1 cellular context compared by ENCODE assay signal in genomic region chr1:35192853-35193664, GRCh38.
TF ChIP-seq lines count a peak whose summit lies in the region.

SFPQ (minus strand) TSS chr1:35193145; CDS start chr1:35193049, 96 bp downstream.

TF ChIP-seq in HepG2, 621 proteins besides CTCF, POLR2A, EP300 and RAD21 (continued from another document and continues in another):
- TF ChIP-seq HNF1A (IDR thresholded peaks at IDR 0.05; ENCODE audit: low read depth) (0 out of 2 replicates have a peak, but pooled peaks have one; percentile 15), HNF1A (CRISPR knock-in tag; IDR thresholded peaks at IDR 0.05; ENCODE audit: borderline replicate concordance) (no peak), ZNF724P (CRISPR knock-in tag; IDR thresholded peaks at IDR 0.05; ENCODE audit: borderline replicate concordance) (no peak; the same call in 1 of the 2 replicates), KDM4B (CRISPR knock-in tag; IDR thresholded peaks at IDR 0.05) (peak; percentile 78; the same call in 1 of the 2 replicates), KAT8 (CRISPR knock-in tag; IDR thresholded peaks at IDR 0.05) (peak; percentile 91), GABPB1 (CRISPR knock-in tag; IDR thresholded peaks at IDR 0.05) (peak; percentile 87), HNRNPLL (IDR thresholded peaks at IDR 0.05; ENCODE audit: low read depth, low read length, poor library complexity, severe bottlenecking) (no peak), SOX6 (IDR thresholded peaks at IDR 0.05) (no peak), SOX6 (CRISPR knock-in tag; IDR thresholded peaks at IDR 0.05) (0 out of 2 replicates have a peak, but pooled peaks have one; percentile 25), ETS1 (CRISPR knock-in tag; IDR thresholded peaks at IDR 0.05) (no peak), ZNF451 (CRISPR knock-in tag; IDR thresholded peaks at IDR 0.05) (no peak), NCOA1 (CRISPR knock-in tag; IDR thresholded peaks at IDR 0.05) (no peak), ISL2 (CRISPR knock-in tag; IDR thresholded peaks at IDR 0.05) (peak; percentile 39), ZNF225 (CRISPR knock-in tag; IDR thresholded peaks at IDR 0.05) (0 out of 2 replicates have a peak, but pooled peaks have one; percentile 35), ZNF274 (CRISPR knock-in tag; IDR thresholded peaks at IDR 0.05) (peak; percentile 59; the same call in 1 of the 2 replicates), CAMTA2 (CRISPR knock-in tag; IDR thresholded peaks at IDR 0.05; ENCODE audit: borderline replicate concordance) (no peak), MYNN (CRISPR knock-in tag; IDR thresholded peaks at IDR 0.05; ENCODE audit: low read depth) (0 out of 2 replicates have a peak, but pooled peaks have one; percentile 68), IRF9 (CRISPR knock-in tag; IDR thresholded peaks at IDR 0.05; ENCODE audit: borderline replicate concordance) (no peak; the same call in 1 of the 2 replicates), ESRRA (CRISPR knock-in tag; IDR thresholded peaks at IDR 0.05; ENCODE audit: low read depth) (peak; percentile 60; the same call in 1 of the 2 replicates), RXRA (CRISPR knock-in tag; IDR thresholded peaks at IDR 0.05) (peak; percentile 62; the same call in 1 of the 2 replicates), ZNF772 (CRISPR knock-in tag; IDR thresholded peaks at IDR 0.05) (peak; percentile 61; the same call in 1 of the 2 replicates), PBX3 (CRISPR knock-in tag; IDR thresholded peaks at IDR 0.05; ENCODE audit: borderline replicate concordance) (peak; percentile 82; the same call in 1 of the 2 replicates), CBX5 (CRISPR knock-in tag; IDR thresholded peaks at IDR 0.05; ENCODE audit: borderline replicate concordance) (peak; percentile 76; the same call in 1 of the 2 replicates), ZNF781 (CRISPR knock-in tag; IDR thresholded peaks at IDR 0.05; ENCODE audit: borderline replicate concordance, not compliant biosample characterization) (peak; percentile 40), FOXK2 (IDR thresholded peaks at IDR 0.05) (peak; percentile 31; the same call in 1 of the 2 replicates), HDAC1 (CRISPR knock-in tag; IDR thresholded peaks at IDR 0.05) (peak; percentile 73), SALL1 (CRISPR knock-in tag; IDR thresholded peaks at IDR 0.05) (peak; percentile 87), MAX (IDR thresholded peaks at IDR 0.05) (peak; percentile 91), ZNF33B (CRISPR knock-in tag; IDR thresholded peaks at IDR 0.05) (peak; percentile 75; the same call in 1 of the 2 replicates)
- TF ChIP-seq, protein P1, sequence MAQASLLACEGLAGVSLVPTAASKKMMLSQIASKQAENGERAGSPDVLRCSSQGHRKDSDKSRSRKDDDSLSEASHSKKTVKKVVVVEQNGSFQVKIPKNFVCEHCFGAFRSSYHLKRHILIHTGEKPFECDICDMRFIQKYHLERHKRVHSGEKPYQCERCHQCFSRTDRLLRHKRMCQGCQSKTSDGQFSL (CRISPR knock-in tag; IDR thresholded peaks at IDR 0.05) = 0 out of 2 replicates have a peak, but pooled peaks have one; percentile 46
- TF ChIP-seq, protein P2, sequence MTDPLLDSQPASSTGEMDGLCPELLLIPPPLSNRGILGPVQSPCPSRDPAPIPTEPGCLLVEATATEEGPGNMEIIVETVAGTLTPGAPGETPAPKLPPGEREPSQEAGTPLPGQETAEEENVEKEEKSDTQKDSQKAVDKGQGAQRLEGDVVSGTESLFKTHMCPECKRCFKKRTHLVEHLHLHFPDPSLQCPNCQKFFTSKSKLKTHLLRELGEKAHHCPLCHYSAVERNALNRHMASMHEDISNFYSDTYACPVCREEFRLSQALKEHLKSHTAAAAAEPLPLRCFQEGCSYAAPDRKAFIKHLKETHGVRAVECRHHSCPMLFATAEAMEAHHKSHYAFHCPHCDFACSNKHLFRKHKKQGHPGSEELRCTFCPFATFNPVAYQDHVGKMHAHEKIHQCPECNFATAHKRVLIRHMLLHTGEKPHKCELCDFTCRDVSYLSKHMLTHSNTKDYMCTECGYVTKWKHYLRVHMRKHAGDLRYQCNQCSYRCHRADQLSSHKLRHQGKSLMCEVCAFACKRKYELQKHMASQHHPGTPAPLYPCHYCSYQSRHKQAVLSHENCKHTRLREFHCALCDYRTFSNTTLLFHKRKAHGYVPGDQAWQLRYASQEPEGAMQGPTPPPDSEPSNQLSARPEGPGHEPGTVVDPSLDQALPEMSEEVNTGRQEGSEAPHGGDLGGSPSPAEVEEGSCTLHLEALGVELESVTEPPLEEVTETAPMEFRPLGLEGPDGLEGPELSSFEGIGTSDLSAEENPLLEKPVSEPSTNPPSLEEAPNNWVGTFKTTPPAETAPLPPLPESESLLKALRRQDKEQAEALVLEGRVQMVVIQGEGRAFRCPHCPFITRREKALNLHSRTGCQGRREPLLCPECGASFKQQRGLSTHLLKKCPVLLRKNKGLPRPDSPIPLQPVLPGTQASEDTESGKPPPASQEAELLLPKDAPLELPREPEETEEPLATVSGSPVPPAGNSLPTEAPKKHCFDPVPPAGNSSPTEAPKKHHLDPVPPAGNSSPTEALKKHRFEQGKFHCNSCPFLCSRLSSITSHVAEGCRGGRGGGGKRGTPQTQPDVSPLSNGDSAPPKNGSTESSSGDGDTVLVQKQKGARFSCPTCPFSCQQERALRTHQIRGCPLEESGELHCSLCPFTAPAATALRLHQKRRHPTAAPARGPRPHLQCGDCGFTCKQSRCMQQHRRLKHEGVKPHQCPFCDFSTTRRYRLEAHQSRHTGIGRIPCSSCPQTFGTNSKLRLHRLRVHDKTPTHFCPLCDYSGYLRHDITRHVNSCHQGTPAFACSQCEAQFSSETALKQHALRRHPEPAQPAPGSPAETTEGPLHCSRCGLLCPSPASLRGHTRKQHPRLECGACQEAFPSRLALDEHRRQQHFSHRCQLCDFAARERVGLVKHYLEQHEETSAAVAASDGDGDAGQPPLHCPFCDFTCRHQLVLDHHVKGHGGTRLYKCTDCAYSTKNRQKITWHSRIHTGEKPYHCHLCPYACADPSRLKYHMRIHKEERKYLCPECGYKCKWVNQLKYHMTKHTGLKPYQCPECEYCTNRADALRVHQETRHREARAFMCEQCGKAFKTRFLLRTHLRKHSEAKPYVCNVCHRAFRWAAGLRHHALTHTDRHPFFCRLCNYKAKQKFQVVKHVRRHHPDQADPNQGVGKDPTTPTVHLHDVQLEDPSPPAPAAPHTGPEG (CRISPR knock-in tag; IDR thresholded peaks at IDR 0.05) = peak; percentile 51; the same call in 1 of the 2 replicates
- TF ChIP-seq, protein P3, sequence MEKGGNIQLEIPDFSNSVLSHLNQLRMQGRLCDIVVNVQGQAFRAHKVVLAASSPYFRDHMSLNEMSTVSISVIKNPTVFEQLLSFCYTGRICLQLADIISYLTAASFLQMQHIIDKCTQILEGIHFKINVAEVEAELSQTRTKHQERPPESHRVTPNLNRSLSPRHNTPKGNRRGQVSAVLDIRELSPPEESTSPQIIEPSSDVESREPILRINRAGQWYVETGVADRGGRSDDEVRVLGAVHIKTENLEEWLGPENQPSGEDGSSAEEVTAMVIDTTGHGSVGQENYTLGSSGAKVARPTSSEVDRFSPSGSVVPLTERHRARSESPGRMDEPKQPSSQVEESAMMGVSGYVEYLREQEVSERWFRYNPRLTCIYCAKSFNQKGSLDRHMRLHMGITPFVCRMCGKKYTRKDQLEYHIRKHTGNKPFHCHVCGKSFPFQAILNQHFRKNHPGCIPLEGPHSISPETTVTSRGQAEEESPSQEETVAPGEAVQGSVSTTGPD (CRISPR knock-in tag; IDR thresholded peaks at IDR 0.05) = no peak
- TF ChIP-seq, protein P4, sequence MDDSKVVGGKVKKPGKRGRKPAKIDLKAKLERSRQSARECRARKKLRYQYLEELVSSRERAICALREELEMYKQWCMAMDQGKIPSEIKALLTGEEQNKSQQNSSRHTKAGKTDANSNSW (CRISPR knock-in tag; IDR thresholded peaks at IDR 0.05; ENCODE audit: borderline replicate concordance) = no peak
- TF ChIP-seq, protein P5, sequence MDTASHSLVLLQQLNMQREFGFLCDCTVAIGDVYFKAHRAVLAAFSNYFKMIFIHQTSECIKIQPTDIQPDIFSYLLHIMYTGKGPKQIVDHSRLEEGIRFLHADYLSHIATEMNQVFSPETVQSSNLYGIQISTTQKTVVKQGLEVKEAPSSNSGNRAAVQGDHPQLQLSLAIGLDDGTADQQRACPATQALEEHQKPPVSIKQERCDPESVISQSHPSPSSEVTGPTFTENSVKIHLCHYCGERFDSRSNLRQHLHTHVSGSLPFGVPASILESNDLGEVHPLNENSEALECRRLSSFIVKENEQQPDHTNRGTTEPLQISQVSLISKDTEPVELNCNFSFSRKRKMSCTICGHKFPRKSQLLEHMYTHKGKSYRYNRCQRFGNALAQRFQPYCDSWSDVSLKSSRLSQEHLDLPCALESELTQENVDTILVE (CRISPR knock-in tag; IDR thresholded peaks at IDR 0.05) = 0 out of 2 replicates have a peak, but pooled peaks have one; percentile 36
- TF ChIP-seq, protein P6, sequence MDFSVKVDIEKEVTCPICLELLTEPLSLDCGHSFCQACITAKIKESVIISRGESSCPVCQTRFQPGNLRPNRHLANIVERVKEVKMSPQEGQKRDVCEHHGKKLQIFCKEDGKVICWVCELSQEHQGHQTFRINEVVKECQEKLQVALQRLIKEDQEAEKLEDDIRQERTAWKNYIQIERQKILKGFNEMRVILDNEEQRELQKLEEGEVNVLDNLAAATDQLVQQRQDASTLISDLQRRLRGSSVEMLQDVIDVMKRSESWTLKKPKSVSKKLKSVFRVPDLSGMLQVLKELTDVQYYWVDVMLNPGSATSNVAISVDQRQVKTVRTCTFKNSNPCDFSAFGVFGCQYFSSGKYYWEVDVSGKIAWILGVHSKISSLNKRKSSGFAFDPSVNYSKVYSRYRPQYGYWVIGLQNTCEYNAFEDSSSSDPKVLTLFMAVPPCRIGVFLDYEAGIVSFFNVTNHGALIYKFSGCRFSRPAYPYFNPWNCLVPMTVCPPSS (IDR thresholded peaks at IDR 0.05) = no peak
- TF ChIP-seq, protein P7, sequence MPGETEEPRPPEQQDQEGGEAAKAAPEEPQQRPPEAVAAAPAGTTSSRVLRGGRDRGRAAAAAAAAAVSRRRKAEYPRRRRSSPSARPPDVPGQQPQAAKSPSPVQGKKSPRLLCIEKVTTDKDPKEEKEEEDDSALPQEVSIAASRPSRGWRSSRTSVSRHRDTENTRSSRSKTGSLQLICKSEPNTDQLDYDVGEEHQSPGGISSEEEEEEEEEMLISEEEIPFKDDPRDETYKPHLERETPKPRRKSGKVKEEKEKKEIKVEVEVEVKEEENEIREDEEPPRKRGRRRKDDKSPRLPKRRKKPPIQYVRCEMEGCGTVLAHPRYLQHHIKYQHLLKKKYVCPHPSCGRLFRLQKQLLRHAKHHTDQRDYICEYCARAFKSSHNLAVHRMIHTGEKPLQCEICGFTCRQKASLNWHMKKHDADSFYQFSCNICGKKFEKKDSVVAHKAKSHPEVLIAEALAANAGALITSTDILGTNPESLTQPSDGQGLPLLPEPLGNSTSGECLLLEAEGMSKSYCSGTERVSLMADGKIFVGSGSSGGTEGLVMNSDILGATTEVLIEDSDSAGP (CRISPR knock-in tag; IDR thresholded peaks at IDR 0.05; ENCODE audit: borderline replicate concordance) = peak; percentile 69; the same call in 1 of the 2 replicates
